ENCODE assay signal across 21 cellular contexts in the genomic region with DNA sequence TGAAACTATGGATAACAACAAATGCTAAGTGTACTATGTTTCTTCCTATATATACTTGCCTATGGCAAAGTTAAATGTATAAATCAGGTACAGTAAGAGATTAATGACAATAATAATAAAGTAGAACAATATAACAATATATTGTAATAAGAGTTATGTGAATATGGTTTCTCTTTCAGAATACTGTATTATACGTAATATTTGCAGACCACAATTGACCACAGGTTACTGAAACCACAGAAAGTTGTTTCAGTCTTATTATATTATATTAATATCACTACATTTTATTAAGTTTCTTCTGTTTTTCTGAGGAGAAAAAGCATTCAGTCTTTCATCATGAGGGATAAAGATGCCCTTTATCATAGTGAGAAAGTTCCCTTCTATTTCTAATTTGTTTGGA.
DNase-seq lines count a peak whose midpoint lies in the region; ATAC-seq and TF ChIP-seq lines count a peak whose summit lies in the region.
"Had no signal": no experiment of that assay in that cellular context is flagged by ENCODE, and none has a peak within 500 bp of the region (broad histone marks: within the 10 kb centered on the region; RNA-seq: fewer than 3 reads in every experiment).

No MANE protein-coding gene starts in this region.

- H3K27me3 ChIP-seq in KMS-11 (ENCODE audit: insufficient read depth, low read depth): no peaks in the 10 kb centered on the region
- no peaks in the 10 kb centered on the region for H3K27me3 ChIP-seq in ovary
- no peaks in the 10 kb centered on the region for H3K27me3 ChIP-seq in H9 (ENCODE audit: insufficient read depth, low read length)

- H3K9me3 ChIP-seq in ovary: no peaks in the 10 kb centered on the region
- peaks cover 5% of the 10 kb centered on the region for H3K9me3 ChIP-seq in H9 (ENCODE audit: control insufficient read depth, low read depth, low read length)
- H3K9me3 ChIP-seq: BLaER1, Caco-2 had no signal

- in situ Hi-C loops in GM13976 (cut with MboI; ENCODE audit: low sequenced_read_pairs, unreplicated experiment): no loop called here

- H4K8ac ChIP-seq in H9 (replicated peaks; ENCODE audit: insufficient read length, low read depth, low read length): no peak overlapping the region

- peaks cover 14 to 48% (median 16%) of the 10 kb centered on the region in 3 experiments; a peak in 6 of 7 replicates for H3K36me3 Mint-ChIP-seq in H9 (ENCODE audit: insufficient read depth in 1 of 3, low read depth in 3 of 3)
- H3K36me3 Mint-ChIP-seq: CD4-positive, CD25-positive, alpha-beta regulatory T cell; CD8-positive, alpha-beta T cell had no signal

- no peaks in the 10 kb centered on the region for H3K23me2 ChIP-seq in H9 (ENCODE audit: insufficient read length, low read depth, low read length, poor library complexity, severe bottlenecking)

- H3K9ac ChIP-seq in KMS-11 (no peak overlapping the region), H9 (ENCODE audit: extremely low read depth, insufficient read length, low read length) (no peak overlapping the region)
- H3K9ac ChIP-seq: BLaER1 had no signal

- H3K9me3 Mint-ChIP-seq in H9: peaks cover 6 to 12% of the 10 kb centered on the region in 2 experiments
- H3K9me3 Mint-ChIP-seq: CD8-positive, alpha-beta T cell had no signal

- H4K5ac ChIP-seq in H9 (ENCODE audit: insufficient read length, low read depth, low read length): no peak overlapping the region

- H2BK5ac ChIP-seq in H9 (ENCODE audit: insufficient read length, low read length): no peak overlapping the region

- H4K20me1 ChIP-seq in KMS-11 (ENCODE audit: insufficient read depth) (no peaks in the 10 kb centered on the region), H9 (ENCODE audit: control insufficient read depth, insufficient read depth, insufficient read length) (no peaks in the 10 kb centered on the region)
- H4K20me1 ChIP-seq: BLaER1 had no signal

- TF ChIP-seq EP300 in ovary (IDR thresholded peaks at IDR 0.05): no peak

- no peak overlapping the region for H2AK5ac ChIP-seq in H9 (ENCODE audit: insufficient read length, low read length)

- no peaks in the 10 kb centered on the region for H3K79me1 ChIP-seq in H9 (ENCODE audit: insufficient read depth, low read depth, low read length, poor library complexity, severe bottlenecking)

- no peak overlapping the region for H3K27ac ChIP-seq in KMS-11
- no peak overlapping the region for H3K27ac ChIP-seq in ovary
- no peak overlapping the region for H3K27ac ChIP-seq in H9 (ENCODE audit: insufficient read length, low read depth, low read length)
- H3K27ac ChIP-seq: 22Rv1, BLaER1, C4-2B had no signal

- H3K36me3 ChIP-seq in KMS-11 (ENCODE audit: insufficient read depth) (no peaks in the 10 kb centered on the region), ovary (no peaks in the 10 kb centered on the region)
- H3K36me3 ChIP-seq: BLaER1 had no signal

- no peak overlapping the region for H3K14ac ChIP-seq in H9 (ENCODE audit: insufficient read depth, low read length)

- no peak overlapping the region for H3T11ph ChIP-seq in H9 (ENCODE audit: low read length)

- no peak overlapping the region for H2AFZ ChIP-seq in KMS-11 (ENCODE audit: low read depth)
- H2AFZ ChIP-seq in H9 (ENCODE audit: low read length): no peak overlapping the region

- no peak overlapping the region; a peak in 1 of 7 replicates for H3K27ac Mint-ChIP-seq in H9
- H3K27ac Mint-ChIP-seq: B cell; CD4-positive, CD25-positive, alpha-beta regulatory T cell; CD8-positive, alpha-beta T cell had no signal

- no peak overlapping the region for H2BK20ac ChIP-seq in H9 (ENCODE audit: low read depth, low read length, poor library complexity, severe bottlenecking)

- no peak overlapping the region for H2BK120ac ChIP-seq in H9 (ENCODE audit: low read depth, low read length, poor library complexity, severe bottlenecking)

- H3K18ac ChIP-seq in H9 (ENCODE audit: insufficient read length, low read depth, low read length): no peak overlapping the region

- peaks cover 9% of the 10 kb centered on the region for H3K4me1 ChIP-seq in KMS-11 (ENCODE audit: low read depth, poor library complexity, severe bottlenecking)
- no peaks in the 10 kb centered on the region for H3K4me1 ChIP-seq in ovary (ENCODE audit: insufficient read depth)
- peaks cover 2% of the 10 kb centered on the region; the same call in 1 of the 2 replicates for H3K4me1 ChIP-seq in H9 (ENCODE audit: insufficient read depth, low read length)
- H3K4me1 ChIP-seq: Caco-2 had no signal

- H4K91ac ChIP-seq in H9 (ENCODE audit: insufficient read length, low read depth, low read length): no peak overlapping the region

- ATAC-seq in GM19351 (IDR thresholded peaks at IDR 0.05; ENCODE audit: unreplicated experiment) (peak; percentile 77), HG02870 (IDR thresholded peaks at IDR 0.05; ENCODE audit: unreplicated experiment) (peak; percentile 61)
- ATAC-seq: CD8-positive, alpha-beta T cell had no signal

- peak; percentile 29 for DNase-seq in GM12865 (ENCODE audit: low read depth)
- DNase-seq in GM13976 (ENCODE audit: low spot score): no peak
- DNase-seq in ovary: no peak
- no peak for DNase-seq in kidney glomerular epithelial cell (lab: John Stamatoyannopoulos, UW)
- DNase-seq in H9: no peak
- DNase-seq: Caco-2; CD4-positive, CD25-positive, alpha-beta regulatory T cell; CD8-positive, alpha-beta T cell; DMS 273 treated with DMSO at 0.1 percent for 48 hours; DMS79; EL; GDM1; GOT3; HCEC 1CT had no signal

- intact Hi-C loops in ovary (cut with DNase I): no loop called here

- H3K4me3 ChIP-seq in GM12865 (ENCODE audit: low read depth, low read length) (no peak overlapping the region), KMS-11 (IDR thresholded peaks at IDR 0.05; ENCODE audit: insufficient read depth, low read depth, low read length) (no peak overlapping the region), ovary (no peak overlapping the region)
- H3K4me3 ChIP-seq: BLaER1 had no signal

- no peak overlapping the region for H3K4ac ChIP-seq in H9 (ENCODE audit: low read depth, low read length)

- no peak overlapping the region for H3K4me3 Mint-ChIP-seq in H9
- H3K4me3 Mint-ChIP-seq: B cell; CD4-positive, CD25-positive, alpha-beta regulatory T cell; CD8-positive, alpha-beta T cell had no signal

- H3K79me2 ChIP-seq in KMS-11 (ENCODE audit: insufficient read depth, low read depth) (no peaks in the 10 kb centered on the region), H9 (ENCODE audit: insufficient read depth, low read length) (no peaks in the 10 kb centered on the region)

- H3K56ac ChIP-seq in H9 (ENCODE audit: insufficient read length, low read depth, low read length): no peak overlapping the region

- H3K4me2 ChIP-seq in KMS-11 (0 out of 2 replicates have a peak overlapping the region, but pooled peaks have one; percentile 21), H9 (ENCODE audit: insufficient read depth, insufficient read length, low read length) (no peak overlapping the region)
- H3K4me2 ChIP-seq: BLaER1 had no signal

- TF ChIP-seq POLR2A in ovary (IDR thresholded peaks at IDR 0.05): no peak

- H2BK15ac ChIP-seq in H9 (ENCODE audit: low read depth, low read length): no peak overlapping the region

- WGBS in ovary, 3 donors: 84 to 94% (median 92%) methylated on average over 1 of the region's 1 CpG
- WGBS in H9 (ENCODE audit: extremely low coverage, insufficient read length, low lambda C conversion rate): no CpG with 5 or more reads among the region's 1 CpG

- TF ChIP-seq CTCF in GM12865 (IDR thresholded peaks at IDR 0.05; ENCODE audit: insufficient read depth, low read depth, low read length, missing control alignments): no peak
- no peak for TF ChIP-seq CTCF in KMS-11 (conservative IDR thresholded peaks at IDR 0.05; ENCODE audit: low read depth, low read length)
- TF ChIP-seq CTCF in GM13976 (IDR thresholded peaks at IDR 0.05; ENCODE audit: borderline replicate concordance, control extremely low read depth, extremely low read depth, insufficient read depth, missing control alignments): no peak
- no peak for TF ChIP-seq CTCF in ovary (IDR thresholded peaks at IDR 0.05)
- TF ChIP-seq CTCF in H9 (conservative IDR thresholded peaks at IDR 0.05): no peak

- no peak overlapping the region for H3K23ac ChIP-seq in H9 (ENCODE audit: insufficient read length, low read depth, low read length)

- peaks cover 4 to 6% of the 10 kb centered on the region in 2 experiments; a peak in 3 of 4 replicates for H3K4me1 Mint-ChIP-seq in H9
- H3K4me1 Mint-ChIP-seq: B cell; CD4-positive, CD25-positive, alpha-beta regulatory T cell had no signal

- no peaks in the 10 kb centered on the region for H3K27me3 Mint-ChIP-seq in H9 (ENCODE audit: low read depth)

- no peak overlapping the region for H2BK12ac ChIP-seq in H9 (ENCODE audit: insufficient read length, low read depth, low read length)
